In genomic region chr5:75831561-75831960, GRCh38 we compare ENCODE assay signal across 31 cellular contexts.
DNase-seq lines count a peak whose midpoint lies in the region; ATAC-seq, FAIRE-seq and TF ChIP-seq lines count a peak whose summit lies in the region.
"Had no signal": no experiment of that assay in that cellular context is flagged by ENCODE, and none has a peak within 500 bp of the region (broad histone marks: within the 10 kb centered on the region; RNA-seq: fewer than 3 reads in every experiment).

No MANE protein-coding gene starts in this region.

- ATAC-seq in HG03565 (IDR thresholded peaks at IDR 0.05; ENCODE audit: unreplicated experiment) = no peak
- ATAC-seq: A549; CD8-positive, alpha-beta T cell had no signal

- no peak overlapping the region for H3K4me3 ChIP-seq in kidney (ENCODE audit: low read length in 2 of 2)
- peak overlapping the region in 1 of 2 donors; percentile 23 for H3K4me3 ChIP-seq in neuronal stem cell (ENCODE audit: low read length in 2 of 2)
- H3K4me3 ChIP-seq: A549; BLaER1; BLaER1 treated with 17β-estradiol and CSF1 and Interleukin-3, amounts not matched to agents 10 nM and 100 nM had no signal

- H3K9me3 ChIP-seq in kidney (ENCODE audit: control insufficient read depth in 1 of 2, low read length in 2 of 2) (no peaks in the 10 kb centered on the region), neuronal stem cell (replicated peaks in 1 of 2; ENCODE audit: control insufficient read depth in 2 of 2, insufficient read depth in 1 of 2, low read depth in 1 of 2, low read length in 2 of 2) (peaks cover 0 to 3% of the 10 kb centered on the region in 2 donors)
- H3K9me3 ChIP-seq: A549; BE2C; BLaER1; BLaER1 treated with 17β-estradiol and CSF1 and Interleukin-3, amounts not matched to agents 10 nM and 100 nM; Caco-2 had no signal

- DNase-seq in kidney = peak; percentile 54
- no peak for DNase-seq in neuronal stem cell (ENCODE audit: low spot score)
- DNase-seq in stimulated activated CD4-positive, alpha-beta T cell treated with anti-CD3 and anti-CD28 coated beads, Interleukin-2, amount 100 ng/mL, for 24 hours = no peak
- DNase-seq: 8988T; ACHN; AML-193; BE2C; C1 segment of cervical spinal cord; Caco-2; Calu3; CD4-positive, alpha-beta memory T cell; CD4-positive, alpha-beta T cell; CD4-positive, CD25-positive, alpha-beta regulatory T cell; CD8-positive, alpha-beta memory T cell; CD8-positive, alpha-beta T cell; COR-L47; DMS 273 treated with DMSO at 0.1 percent for 48 hours; DMS153; DMS53; DMS79; DMS79 treated with DMSO at 0.1 percent for 48 hours; DND-41; EL had no signal

- no peak overlapping the region for H2AFZ ChIP-seq in neuronal stem cell (ENCODE audit: low read length)

- H3K27ac ChIP-seq in kidney (ENCODE audit: low read depth in 2 of 2, low read length in 2 of 2) = no peak overlapping the region
- H3K27ac ChIP-seq in neuronal stem cell (replicated peaks; ENCODE audit: low read length) = no peak overlapping the region
- H3K27ac ChIP-seq: 22Rv1; A549; BLaER1; BLaER1 treated with 17β-estradiol and CSF1 and Interleukin-3, amounts not matched to agents 10 nM and 100 nM; C4-2B had no signal

- no peak overlapping the region for H2AK5ac ChIP-seq in neuronal stem cell (ENCODE audit: low read depth, low read length)

- H3K4me2 ChIP-seq in neuronal stem cell (ENCODE audit: insufficient read depth, low read length, poor library complexity, severe bottlenecking) = no peak overlapping the region
- H3K4me2 ChIP-seq: A549; BLaER1; BLaER1 treated with 17β-estradiol and CSF1 and Interleukin-3, amounts not matched to agents 10 nM and 100 nM had no signal

- H3K79me1 ChIP-seq in neuronal stem cell (ENCODE audit: low read depth, low read length) = no peaks in the 10 kb centered on the region

- intact Hi-C loops in kidney (cut with DNase I) = no loop called here

- no peak overlapping the region for H3K23ac ChIP-seq in neuronal stem cell (ENCODE audit: low read depth, low read length, poor library complexity)

- no peak overlapping the region for H4K91ac ChIP-seq in neuronal stem cell (ENCODE audit: low read depth, low read length, poor library complexity)

- no peak overlapping the region for H2BK12ac ChIP-seq in neuronal stem cell (ENCODE audit: low read length)

- no peak for FAIRE-seq in kidney (lab: Jason Lieb, UNC)
- FAIRE-seq: A204.1, A549, D721Med had no signal

- WGBS in neuronal stem cell (ENCODE audit: extremely low coverage in 2 of 2, insufficient read length in 2 of 2, insufficient replicate concordance in 1 of 2), 2 donors = no CpG with 5 or more reads among the region's 11 CpGs

- H3K27me3 ChIP-seq in neuronal stem cell (ENCODE audit: control insufficient read depth in 3 of 3, insufficient read depth in 3 of 3, low read depth in 1 of 3, low read length in 3 of 3) = no peaks in the 10 kb centered on the region
- H3K27me3 ChIP-seq: BLaER1; BLaER1 treated with 17β-estradiol and CSF1 and Interleukin-3, amounts not matched to agents 10 nM and 100 nM had no signal

- H4K8ac ChIP-seq in neuronal stem cell (ENCODE audit: low read depth, low read length) = no peak overlapping the region

- peak overlapping the region; percentile 28 for H3K4ac ChIP-seq in neuronal stem cell (ENCODE audit: low read length)

- H2BK120ac ChIP-seq in neuronal stem cell (ENCODE audit: low read depth, low read length) = no peak overlapping the region

- H3K14ac ChIP-seq in neuronal stem cell (ENCODE audit: low read length) = peak overlapping the region; percentile 72

- H2BK5ac ChIP-seq in neuronal stem cell (ENCODE audit: low read length) = no peak overlapping the region

- H3K4me1 ChIP-seq in kidney (ENCODE audit: control insufficient read depth in 1 of 2, insufficient read depth in 1 of 2, low read depth in 1 of 2, low read length in 2 of 2) = no peaks in the 10 kb centered on the region
- no peaks in the 10 kb centered on the region for H3K4me1 ChIP-seq in neuronal stem cell (ENCODE audit: control insufficient read depth in 2 of 2, insufficient read depth in 1 of 2, low read depth in 1 of 2, low read length in 2 of 2)
- H3K4me1 ChIP-seq: A549; BE2C; BLaER1; BLaER1 treated with 17β-estradiol and CSF1 and Interleukin-3, amounts not matched to agents 10 nM and 100 nM; Caco-2 had no signal

- TF ChIP-seq CTCF in kidney (IDR thresholded peaks at IDR 0.05; ENCODE audit: borderline replicate concordance, extremely low read depth, insufficient read depth) = no peak

- H2BK15ac ChIP-seq in neuronal stem cell (ENCODE audit: low read length) = peak overlapping the region; percentile 16

- no peak overlapping the region for H3K18ac ChIP-seq in neuronal stem cell (ENCODE audit: low read length)

- no peaks in the 10 kb centered on the region for H3K36me3 ChIP-seq in kidney (ENCODE audit: control insufficient read depth in 1 of 2, insufficient read depth in 2 of 2, low read length in 2 of 2)
- H3K36me3 ChIP-seq in neuronal stem cell (replicated peaks in 1 of 2; ENCODE audit: control insufficient read depth in 2 of 2, insufficient read depth in 2 of 2, low read length in 2 of 2) = no peaks in the 10 kb centered on the region
- H3K36me3 ChIP-seq: BE2C; BLaER1; BLaER1 treated with 17β-estradiol and CSF1 and Interleukin-3, amounts not matched to agents 10 nM and 100 nM had no signal

- H3K9ac ChIP-seq in kidney (ENCODE audit: low read length in 2 of 2) (no peak overlapping the region), neuronal stem cell (ENCODE audit: low read depth, low read length, poor library complexity) (no peak overlapping the region)
- H3K9ac ChIP-seq: BLaER1; BLaER1 treated with 17β-estradiol and CSF1 and Interleukin-3, amounts not matched to agents 10 nM and 100 nM had no signal
